15 cellular contexts compared by ENCODE assay signal in the genomic region with DNA sequence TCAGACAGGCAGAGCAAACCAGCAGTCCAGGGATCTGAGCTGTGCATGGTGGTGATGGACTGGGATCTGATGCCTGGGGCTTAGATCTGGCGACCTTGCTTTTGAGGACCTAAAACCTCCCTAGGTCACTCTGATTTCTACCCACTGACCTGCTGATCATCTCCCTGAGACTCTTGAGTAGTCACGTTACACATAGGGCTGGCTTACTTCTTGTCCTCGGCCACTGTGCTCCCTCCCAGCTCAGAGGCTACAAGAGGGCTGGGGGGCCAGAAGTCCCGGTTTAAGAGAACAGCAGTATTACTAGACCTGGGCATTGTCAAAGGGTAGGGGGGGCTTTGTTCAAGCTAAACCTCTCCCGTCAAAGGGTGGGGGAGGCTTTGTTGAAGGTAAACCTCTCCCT. TPM values are rescaled to one million over a fixed set of nuclear protein-coding genes. Genes with fewer than 3 reads are reported as not detected.
DNase-seq lines count a peak whose midpoint lies in the region; ATAC-seq and TF ChIP-seq lines count a peak whose summit lies in the region.
"Had no signal": no experiment of that assay in that cellular context is flagged by ENCODE, and none has a peak within 500 bp of the region (broad histone marks: within the 10 kb centered on the region; RNA-seq: fewer than 3 reads in every experiment).

No MANE protein-coding gene starts in this region.

- no peak for DNase-seq in CD4-positive, CD25-positive, alpha-beta regulatory T cell
- DNase-seq in CD8-positive, alpha-beta T cell: no peak
- DNase-seq in activated naive CD8-positive, alpha-beta T cell treated with anti-CD3 and anti-CD28 coated beads for 36 hours: no peak
- no peak for DNase-seq in RWPE1 (ENCODE audit: low spot score)
- DNase-seq: activated gamma-delta T cell treated with Interleukin-2 at 50 U/mL for 16 hours; BE2C; dorsolateral prefrontal cortex; NCI-H345; NK-92 treated with Interleukin-12 subunit alpha and Interleukin-12 subunit beta, amount 100 ng/mL, for 24 hours; stimulated activated CD4-positive, alpha-beta T cell treated with anti-CD3 and anti-CD28 coated beads, Interleukin-4, amount 100 ng/mL, for 1 hour; thyroid gland had no signal

- H3K4me3 ChIP-seq in CD4-positive, CD25-positive, alpha-beta regulatory T cell (ENCODE audit: low read depth, low read length): no peak overlapping the region
- no peak overlapping the region for H3K4me3 ChIP-seq in CD8-positive, alpha-beta T cell (ENCODE audit: low read depth, low read length)
- H3K4me3 ChIP-seq: dorsolateral prefrontal cortex, thyroid gland had no signal

- TF ChIP-seq CTCF in CD8-positive, alpha-beta T cell (IDR thresholded peaks at IDR 0.05): no peak
- TF ChIP-seq CTCF in nephron (IDR thresholded peaks at IDR 0.05; ENCODE audit: unreplicated experiment in 3 of 3) (no peak), RWPE1 (conservative IDR thresholded peaks at IDR 0.05; ENCODE audit: low read depth) (no peak)

- CTCF ChIA-PET in CD8-positive, alpha-beta T cell (lab: Charles Lee): interaction anchor here (1.2 to 2.9 kb wide), 4 partner anchors 11 to 52 kb away, joined by 4 to 16 read pairs (median 6); a partner anchor contains a TSS
- CTCF ChIA-PET in RWPE1 (lab: Yijun Ruan, JAX): interaction anchor here (0.5 to 0.9 kb wide), 2 partner anchors 425 to 436 kb away, joined by 3 to 4 read pairs; no protein-coding TSS in a partner anchor

- peaks cover 51% of the 10 kb centered on the region for H3K4me1 ChIP-seq in CD4-positive, CD25-positive, alpha-beta regulatory T cell (ENCODE audit: control insufficient read depth, insufficient read depth, low read length, poor library complexity, severe bottlenecking)
- peaks cover 55% of the 10 kb centered on the region for H3K4me1 ChIP-seq in CD8-positive, alpha-beta T cell (ENCODE audit: insufficient read depth, low read length)

- peaks cover 35% of the 10 kb centered on the region for H3K36me3 ChIP-seq in CD4-positive, CD25-positive, alpha-beta regulatory T cell (ENCODE audit: control insufficient read depth, insufficient read depth, low read length)
- H3K36me3 ChIP-seq in CD8-positive, alpha-beta T cell (ENCODE audit: insufficient read depth, low read length): peaks cover 21% of the 10 kb centered on the region

- H3K36me3 Mint-ChIP-seq in CD4-positive, CD25-positive, alpha-beta regulatory T cell: peaks cover 28% of the 10 kb centered on the region
- peaks cover 65% of the 10 kb centered on the region for H3K36me3 Mint-ChIP-seq in CD8-positive, alpha-beta T cell
- H3K36me3 Mint-ChIP-seq in activated naive CD8-positive, alpha-beta T cell treated with anti-CD3 and anti-CD28 coated beads for 36 hours: peaks cover 73% of the 10 kb centered on the region
- H3K36me3 Mint-ChIP-seq in nephron (ENCODE audit: low read depth): peaks cover 57% of the 10 kb centered on the region

- POLR2A ChIA-PET in CD8-positive, alpha-beta T cell (lab: Charles Lee): interaction anchor here (0.6 kb wide), 1 partner anchor 10 kb away, joined by 3 read pairs; a partner anchor contains a TSS
- POLR2A ChIA-PET in RWPE1 (lab: Yijun Ruan, JAX; ENCODE audit: low non-redundant PET): no interaction called here

- H3K27me3 ChIP-seq in CD4-positive, CD25-positive, alpha-beta regulatory T cell (ENCODE audit: control insufficient read depth, insufficient read depth, low read length): no peaks in the 10 kb centered on the region
- no peaks in the 10 kb centered on the region for H3K27me3 ChIP-seq in CD8-positive, alpha-beta T cell (ENCODE audit: insufficient read depth, low read length)
- H3K27me3 ChIP-seq: BE2C, dorsolateral prefrontal cortex, thyroid gland had no signal

- H3K27me3 Mint-ChIP-seq in CD4-positive, CD25-positive, alpha-beta regulatory T cell: no peaks in the 10 kb centered on the region
- H3K27me3 Mint-ChIP-seq in CD8-positive, alpha-beta T cell (ENCODE audit: low read depth): no peaks in the 10 kb centered on the region
- no peaks in the 10 kb centered on the region for H3K27me3 Mint-ChIP-seq in activated naive CD8-positive, alpha-beta T cell treated with anti-CD3 and anti-CD28 coated beads for 36 hours
- no peaks in the 10 kb centered on the region for H3K27me3 Mint-ChIP-seq in nephron (ENCODE audit: low read depth)

- peak overlapping the region; percentile 7 for H3K27ac ChIP-seq in CD4-positive, CD25-positive, alpha-beta regulatory T cell (ENCODE audit: insufficient read depth, low read length, poor library complexity, severe bottlenecking)
- H3K27ac ChIP-seq in CD8-positive, alpha-beta T cell (ENCODE audit: low read depth, low read length): no peak overlapping the region
- no peak overlapping the region for H3K27ac ChIP-seq in RWPE1
- H3K27ac ChIP-seq: dorsolateral prefrontal cortex had no signal

- peak overlapping the region in 1 of 4 donors; percentile 31 for H3K4me3 Mint-ChIP-seq in CD4-positive, CD25-positive, alpha-beta regulatory T cell
- H3K4me3 Mint-ChIP-seq in CD8-positive, alpha-beta T cell: no peak overlapping the region
- no peak overlapping the region for H3K4me3 Mint-ChIP-seq in activated naive CD8-positive, alpha-beta T cell treated with anti-CD3 and anti-CD28 coated beads for 36 hours
- H3K4me3 Mint-ChIP-seq in nephron: no peak overlapping the region

- no peaks in the 10 kb centered on the region for H3K9me3 ChIP-seq in CD4-positive, CD25-positive, alpha-beta regulatory T cell (ENCODE audit: control insufficient read depth in 2 of 2, low read length in 2 of 2)
- H3K9me3 ChIP-seq in CD8-positive, alpha-beta T cell (ENCODE audit: low read length): no peaks in the 10 kb centered on the region
- H3K9me3 ChIP-seq: BE2C, thyroid gland had no signal

- no peak for ATAC-seq in CD4-positive, CD25-positive, alpha-beta regulatory T cell (ENCODE audit: low read depth in 2 of 2)
- ATAC-seq in CD8-positive, alpha-beta T cell: no peak
- no peak for ATAC-seq in activated CD4-positive, CD25-positive, alpha-beta regulatory T cell treated with anti-CD3 and anti-CD28 coated beads, Interleukin-2, amount 50 U/mL, for 24 hours
- ATAC-seq in GM19395 (IDR thresholded peaks at IDR 0.05; ENCODE audit: unreplicated experiment): no peak
- ATAC-seq: esophagus mucosa had no signal

- H3K4me1 Mint-ChIP-seq in CD4-positive, CD25-positive, alpha-beta regulatory T cell: peaks cover 39 to 85% (median 60%) of the 10 kb centered on the region in 4 donors
- H3K4me1 Mint-ChIP-seq in CD8-positive, alpha-beta T cell (ENCODE audit: low read depth): peaks cover 79% of the 10 kb centered on the region
- peaks cover 70% of the 10 kb centered on the region for H3K4me1 Mint-ChIP-seq in activated naive CD8-positive, alpha-beta T cell treated with anti-CD3 and anti-CD28 coated beads for 36 hours
- H3K4me1 Mint-ChIP-seq in nephron: peaks cover 49% of the 10 kb centered on the region

- intact Hi-C loops in CD8-positive, alpha-beta T cell (cut with DNase I, micrococcal nuclease): no loop called here

- peaks cover 0 to 2% (median 0%) of the 10 kb centered on the region in 7 donors for H3K9me3 Mint-ChIP-seq in CD4-positive, CD25-positive, alpha-beta regulatory T cell
- H3K9me3 Mint-ChIP-seq in CD8-positive, alpha-beta T cell: no peaks in the 10 kb centered on the region
- no peaks in the 10 kb centered on the region for H3K9me3 Mint-ChIP-seq in activated naive CD8-positive, alpha-beta T cell treated with anti-CD3 and anti-CD28 coated beads for 36 hours
- no peaks in the 10 kb centered on the region for H3K9me3 Mint-ChIP-seq in nephron

- peak overlapping the region in 2 of 3 donors; percentile 5 to 77 for H3K27ac Mint-ChIP-seq in CD4-positive, CD25-positive, alpha-beta regulatory T cell
- peak overlapping the region; percentile 74 for H3K27ac Mint-ChIP-seq in CD8-positive, alpha-beta T cell
- peak overlapping the region; percentile 39 for H3K27ac Mint-ChIP-seq in activated naive CD8-positive, alpha-beta T cell treated with anti-CD3 and anti-CD28 coated beads for 36 hours
- peak overlapping the region in 2 of 3 experiments; percentile 12 to 39 for H3K27ac Mint-ChIP-seq in nephron

RNA-seq across cellular contexts. Expression of a gene that starts 5.5 kb away (rescaled TPM):
- 123 TPM for total RNA-seq in CD4-positive, CD25-positive, alpha-beta regulatory T cell
- 100 to 1,000 TPM; 103 to 127 (median 113) TPM for polyA plus RNA-seq in CD4-positive, CD25-positive, alpha-beta regulatory T cell
- 100 to 1,000 TPM; 109 TPM for total RNA-seq in CD8-positive, alpha-beta T cell
- total RNA-seq in activated naive CD8-positive, alpha-beta T cell treated with anti-CD3 and anti-CD28 coated beads for 36 hours: 10 to 100 TPM; 70.9 to 74.2 TPM

RNA-seq across cellular contexts. Expression of a gene that starts 10.8 kb away (rescaled TPM):
- total RNA-seq in CD4-positive, CD25-positive, alpha-beta regulatory T cell: 54.8 TPM
- polyA plus RNA-seq in CD4-positive, CD25-positive, alpha-beta regulatory T cell: 10 to 100 TPM; 12.2 to 15.5 (median 13.8) TPM
- total RNA-seq in CD8-positive, alpha-beta T cell: 10 to 100 TPM; 38.2 to 44.6 TPM
- total RNA-seq in activated naive CD8-positive, alpha-beta T cell treated with anti-CD3 and anti-CD28 coated beads for 36 hours: 100 to 1,000 TPM in 1 of 2 experiments, 10 to 100 TPM in 1; 97.8 to 101 TPM
